ENCODE assay signal across 12 cellular contexts in the genomic region with DNA sequence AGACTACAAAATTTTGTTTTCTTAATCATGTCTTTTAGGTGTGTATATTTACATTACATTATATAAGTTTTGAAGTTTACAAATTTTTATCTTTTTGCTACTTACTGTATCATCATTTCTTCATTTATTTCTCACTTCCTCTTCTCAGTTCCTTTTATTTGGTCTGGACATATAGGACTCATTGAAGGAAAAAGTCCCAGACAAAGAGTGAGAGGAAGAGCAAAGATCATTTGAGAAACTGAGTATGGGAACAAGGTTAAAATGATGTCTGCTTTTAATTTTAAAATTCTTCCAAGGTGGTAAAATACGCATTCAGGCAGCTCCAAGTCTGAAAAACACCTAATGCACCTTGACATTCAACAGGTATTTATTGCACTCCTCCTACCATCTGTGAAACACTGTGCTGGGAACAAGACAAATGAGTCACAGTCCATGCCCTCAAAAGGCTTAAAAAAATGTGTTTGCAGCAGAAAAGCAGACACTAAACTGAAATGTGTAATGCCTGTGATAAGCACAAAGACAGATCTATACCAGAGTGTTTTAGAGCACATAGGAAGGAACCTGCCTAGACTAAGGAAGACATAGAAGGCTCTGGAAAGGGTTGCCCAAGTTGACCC.
DNase-seq lines count a peak whose midpoint lies in the region; ATAC-seq and TF ChIP-seq lines count a peak whose summit lies in the region.
"Had no signal": no experiment of that assay in that cellular context is flagged by ENCODE, and none has a peak within 500 bp of the region (broad histone marks: within the 10 kb centered on the region; RNA-seq: fewer than 3 reads in every experiment).

No MANE protein-coding gene starts in this region.

- no peaks in the 10 kb centered on the region for H4K20me1 ChIP-seq in OCI-LY3 (ENCODE audit: insufficient read depth, low read length)

- H3K36me3 ChIP-seq in OCI-LY3 (replicated peaks; ENCODE audit: low read depth, low read length) (no peaks in the 10 kb centered on the region), kidney epithelial cell (ENCODE audit: control insufficient read depth, insufficient read depth, low read length) (no peaks in the 10 kb centered on the region)
- H3K36me3 ChIP-seq: vagina had no signal

- H3K4me2 ChIP-seq in OCI-LY3 (ENCODE audit: low read length): peak overlapping the region; percentile 8; the same call in 1 of the 2 replicates

- ATAC-seq in GM18499 (IDR thresholded peaks at IDR 0.05; ENCODE audit: insufficient read depth, unreplicated experiment): peak; percentile 53
- peak; percentile 45 for ATAC-seq in HG02938 (IDR thresholded peaks at IDR 0.05; ENCODE audit: unreplicated experiment)
- no peak for ATAC-seq in HG03039 (IDR thresholded peaks at IDR 0.05; ENCODE audit: unreplicated experiment)
- no peak for ATAC-seq in GM19397 (IDR thresholded peaks at IDR 0.05; ENCODE audit: unreplicated experiment)

- H3K9ac ChIP-seq in OCI-LY3 (ENCODE audit: low read length): no peak overlapping the region

- peak; percentile 55 for DNase-seq in kidney epithelial cell (ENCODE audit: low read depth)
- DNase-seq in DMS79 treated with DMSO at 0.1 percent for 48 hours (lab: John Stamatoyannopoulos, UW): no peak
- no peak for DNase-seq in T1000 (lab: John Stamatoyannopoulos, UW)
- DNase-seq: activated CD4-positive, alpha-beta T cell treated with anti-CD3 and anti-CD28 coated beads for 1 hour; NCI-H1436 treated with DMSO at 0.1 percent for 48 hours had no signal

- no peaks in the 10 kb centered on the region for H3K9me3 ChIP-seq in OCI-LY3 (ENCODE audit: insufficient read depth, low read length)
- H3K9me3 ChIP-seq: vagina had no signal

- no peak overlapping the region for H2AFZ ChIP-seq in OCI-LY3 (ENCODE audit: low read depth, low read length)

- TF ChIP-seq CTCF in OCI-LY3 (IDR thresholded peaks at IDR 0.05; ENCODE audit: low read depth, low read length): no peak
- no peak for TF ChIP-seq CTCF in kidney epithelial cell (IDR thresholded peaks at IDR 0.05; ENCODE audit: insufficient read depth, low read length, poor library complexity, severe bottlenecking)

- H3K4me3 ChIP-seq in OCI-LY3 (ENCODE audit: low read length) (no peak overlapping the region), kidney epithelial cell (ENCODE audit: low read depth, low read length) (no peak overlapping the region)
- H3K4me3 ChIP-seq: lung, vagina had no signal

- H3K27me3 ChIP-seq in OCI-LY3 (ENCODE audit: low read depth, low read length) (no peaks in the 10 kb centered on the region), kidney epithelial cell (ENCODE audit: control insufficient read depth, insufficient read depth, low read length) (no peaks in the 10 kb centered on the region)
- H3K27me3 ChIP-seq: vagina had no signal

- H3K27ac ChIP-seq in OCI-LY3 (ENCODE audit: low read length): no peak overlapping the region
- H3K27ac ChIP-seq: vagina had no signal

- no peaks in the 10 kb centered on the region for H3K79me2 ChIP-seq in OCI-LY3 (ENCODE audit: low read length)

- peaks cover 11% of the 10 kb centered on the region for H3K4me1 ChIP-seq in OCI-LY3 (ENCODE audit: low read length)
- H3K4me1 ChIP-seq: vagina had no signal

Comparison
In these comparisons a context has a peak if more than half of its experiments do, and no peak if none do; other contexts are left out.
1. ATAC-seq: peak in GM18499 (single experiment) and HG02938 (single experiment); none in HG03039 (single experiment) and GM19397 (single experiment).